Comparison of ENCODE assay signal across 9 cellular contexts in genomic region chr7:100079024-100079560, GRCh38. TPM values are rescaled to one million over a fixed set of nuclear protein-coding genes. Genes with fewer than 3 reads are reported as not detected.
DNase-seq lines count a peak whose midpoint lies in the region; ATAC-seq and TF ChIP-seq lines count a peak whose summit lies in the region.
"Had no signal": no experiment of that assay in that cellular context is flagged by ENCODE, and none has a peak within 500 bp of the region (broad histone marks: within the 10 kb centered on the region; RNA-seq: fewer than 3 reads in every experiment).

No MANE protein-coding gene starts in this region.

- ATAC-seq in PC-3 (no peak), GM18502 (IDR thresholded peaks at IDR 0.05; ENCODE audit: poor library complexity, unreplicated experiment) (no peak), GM21529 (IDR thresholded peaks at IDR 0.05; ENCODE audit: unreplicated experiment) (no peak)

- POLR2A ChIA-PET in CD8-positive, alpha-beta memory T cell (lab: Charles Lee), result no interaction called here
- POLR2A ChIA-PET in PC-3 (lab: Charles Lee; ENCODE audit: unreplicated experiment), result no interaction called here

- H3K4me1 Mint-ChIP-seq in CD8-positive, alpha-beta memory T cell, result peaks cover 35 to 49% (median 46%) of the 10 kb centered on the region in 3 donors

- H3K9me2 ChIP-seq in PC-3 (replicated peaks; ENCODE audit: low read length), result no peaks in the 10 kb centered on the region

- H4K20me1 ChIP-seq in PC-3 (ENCODE audit: low read length), result 0 out of 2 replicates have a peak, but pooled peaks cover 6% of the 10 kb centered on the region

- CTCF ChIA-PET in CD8-positive, alpha-beta memory T cell (lab: Charles Lee), result no interaction called here
- CTCF ChIA-PET in PC-3 (lab: Charles Lee), result interaction anchor here (0.8 kb wide), 1 partner anchor 22 kb away, joined by 4 read pairs; the partner anchor contains the start of genes AP4M1 and MCM7

- no TSS peak for BruUV-seq in PC-3 (replicated peaks; lab: Mats Ljungman, UMichigan)

- intact Hi-C loops in PC-3 (cut with micrococcal nuclease), result no loop called here

- DNase-seq in CD8-positive, alpha-beta memory T cell, result no peak
- DNase-seq in PC-3 (no peak), epidermal melanocyte (ENCODE audit: insufficient read length, low spot score) (peak; percentile 57), occipital lobe (lab: John Stamatoyannopoulos, UW) (peak; percentile 52), brain microvascular endothelial cell (no peak)
- DNase-seq: activated effector memory CD4-positive, alpha-beta T cell treated with anti-CD3 and anti-CD28 coated beads, Interleukin-2, amount 50 U/mL, for 16 hours; WERI-Rb-1 had no signal

- in situ Hi-C loops in brain microvascular endothelial cell (cut with HindIII; ENCODE audit: low pct_ligation_motif_present, low sequenced_read_pairs), result loop anchor here (25.0 kb wide), 1 partner anchor 92 kb away; the partner anchor contains the start of gene AZGP1

- no peaks in the 10 kb centered on the region for H3K9me3 Mint-ChIP-seq in CD8-positive, alpha-beta memory T cell

- H3K4me1 ChIP-seq in CD8-positive, alpha-beta memory T cell (ENCODE audit: insufficient read depth, low read length), result peaks cover 24% of the 10 kb centered on the region
- peaks cover 13% of the 10 kb centered on the region for H3K4me1 ChIP-seq in PC-3 (ENCODE audit: insufficient read depth, low read length)

- no peaks in the 10 kb centered on the region for H3F3A ChIP-seq in PC-3 (ENCODE audit: low read length, unreplicated experiment)

- H3K36me3 ChIP-seq in CD8-positive, alpha-beta memory T cell (ENCODE audit: insufficient read depth, low read length), result peaks cover 45% of the 10 kb centered on the region
- H3K36me3 ChIP-seq in PC-3 (ENCODE audit: low read depth, low read length) (peaks cover 44% of the 10 kb centered on the region), brain microvascular endothelial cell (replicated peaks) (peaks cover 42% of the 10 kb centered on the region)

- H3K9ac ChIP-seq in PC-3 (ENCODE audit: low read length), result no peak overlapping the region

- H3K4me3 Mint-ChIP-seq in CD8-positive, alpha-beta memory T cell, result peak overlapping the region in 6 of 7 donors; percentile 33 to 87 (median 54)

- H3K27me3 ChIP-seq in CD8-positive, alpha-beta memory T cell (ENCODE audit: insufficient read depth, low read length, poor library complexity, severe bottlenecking), result no peaks in the 10 kb centered on the region
- no peaks in the 10 kb centered on the region for H3K27me3 ChIP-seq in PC-3 (ENCODE audit: low read length)
- no peaks in the 10 kb centered on the region for H3K27me3 ChIP-seq in brain microvascular endothelial cell (replicated peaks)

- no peak overlapping the region for H3K4me3 ChIP-seq in CD8-positive, alpha-beta memory T cell (ENCODE audit: low read length)
- H3K4me3 ChIP-seq in PC-3 (ENCODE audit: low read length), result no peak overlapping the region
- no peak overlapping the region for H3K4me3 ChIP-seq in brain microvascular endothelial cell (ENCODE audit: low read depth, low read length)

- H3K36me3 Mint-ChIP-seq in CD8-positive, alpha-beta memory T cell, result peaks cover 20 to 55% (median 22%) of the 10 kb centered on the region in 3 donors

- no peak overlapping the region for H2AFZ ChIP-seq in PC-3 (ENCODE audit: low read length)

- H3K27ac ChIP-seq in CD8-positive, alpha-beta memory T cell (ENCODE audit: low read depth, low read length), result no peak overlapping the region
- no peak overlapping the region for H3K27ac ChIP-seq in PC-3 (ENCODE audit: low read length)
- H3K27ac ChIP-seq in brain microvascular endothelial cell, result no peak overlapping the region
- H3K27ac ChIP-seq: WERI-Rb-1 had no signal

- peaks cover 47% of the 10 kb centered on the region for H3K79me2 ChIP-seq in PC-3 (ENCODE audit: low read length)

- peaks cover 0 to 3% of the 10 kb centered on the region in 2 donors for H3K27me3 Mint-ChIP-seq in CD8-positive, alpha-beta memory T cell

- H3K9me3 ChIP-seq in CD8-positive, alpha-beta memory T cell (ENCODE audit: low read length), result no peaks in the 10 kb centered on the region
- no peaks in the 10 kb centered on the region for H3K9me3 ChIP-seq in PC-3 (ENCODE audit: low read length)

- H3K27ac Mint-ChIP-seq in CD8-positive, alpha-beta memory T cell, result peak overlapping the region in 3 of 8 donors; percentile 44 to 75 (median 63)

- peak overlapping the region; percentile 84; the same call in 1 of the 2 replicates for H3K4me2 ChIP-seq in PC-3 (ENCODE audit: low read length)

- no peak for TF ChIP-seq CTCF in PC-3 (conservative IDR thresholded peaks at IDR 0.05; ENCODE audit: low read depth, low read length)
- no peak for TF ChIP-seq CTCF in brain microvascular endothelial cell (IDR thresholded peaks at IDR 0.05; ENCODE audit: low read depth, low read length, missing control alignments)

RNA-seq across cellular contexts. Expression of gene ZNF3, which starts 2.4 kb away (rescaled TPM):
- 10 to 100 TPM; 26.8 to 27.9 TPM for total RNA-seq in CD8-positive, alpha-beta memory T cell
- polyA plus RNA-seq in CD8-positive, alpha-beta memory T cell, result 29.8 TPM
- total RNA-seq in PC-3 (2014; rRNA removed), result 16.5 and 18.0 TPM in 2 replicates
- total RNA-seq in occipital lobe, result 45.2 TPM

RNA-seq across cellular contexts. Expression of gene COPS6, which starts 9.7 kb away (rescaled TPM):
- 100 to 1,000 TPM; 110 to 111 TPM for total RNA-seq in CD8-positive, alpha-beta memory T cell
- 144 TPM for polyA plus RNA-seq in CD8-positive, alpha-beta memory T cell
- total RNA-seq in PC-3 (2014; rRNA removed), result 95.7 and 110 TPM in 2 replicates
- total RNA-seq in occipital lobe, result 25.9 TPM

RNA-seq across cellular contexts. Expression of gene MCM7, which starts 22.1 kb away (rescaled TPM):
- 100 to 1,000 TPM; 440 to 452 TPM for total RNA-seq in CD8-positive, alpha-beta memory T cell
- 28.9 TPM for polyA plus RNA-seq in CD8-positive, alpha-beta memory T cell
- total RNA-seq in PC-3 (2014; rRNA removed) (208 and 226 TPM in 2 replicates), occipital lobe (44.8 TPM)

RNA-seq across cellular contexts. Expression of gene AP4M1, which starts 22.4 kb away (rescaled TPM):
- 10 to 100 TPM; 13.8 to 17.3 TPM for total RNA-seq in CD8-positive, alpha-beta memory T cell
- polyA plus RNA-seq in CD8-positive, alpha-beta memory T cell, result 5.2 TPM
- total RNA-seq in PC-3 (2014; rRNA removed), result 17.9 and 23.9 TPM in 2 replicates
- 27.1 TPM for total RNA-seq in occipital lobe

RNA-seq across cellular contexts. Expression of gene ZSCAN21, which starts 29.5 kb away (rescaled TPM):
- 10 to 100 TPM; 10.7 to 11.3 TPM for total RNA-seq in CD8-positive, alpha-beta memory T cell
- polyA plus RNA-seq in CD8-positive, alpha-beta memory T cell, result 8.2 TPM
- total RNA-seq in PC-3 (2014; rRNA removed), result 4.7 and 7.3 TPM in 2 replicates
- 14.7 TPM for total RNA-seq in occipital lobe

Comparison
In these comparisons a context has a peak if more than half of its experiments do, and no peak if none do; other contexts are left out.
1. DNase-seq: peak in epidermal melanocyte (single experiment) and occipital lobe (single experiment); none in CD8-positive, alpha-beta memory T cell (0 of 5), PC-3 (single experiment) and brain microvascular endothelial cell (single experiment).